Comparison of ENCODE assay signal across 10 cellular contexts in the genomic region with DNA sequence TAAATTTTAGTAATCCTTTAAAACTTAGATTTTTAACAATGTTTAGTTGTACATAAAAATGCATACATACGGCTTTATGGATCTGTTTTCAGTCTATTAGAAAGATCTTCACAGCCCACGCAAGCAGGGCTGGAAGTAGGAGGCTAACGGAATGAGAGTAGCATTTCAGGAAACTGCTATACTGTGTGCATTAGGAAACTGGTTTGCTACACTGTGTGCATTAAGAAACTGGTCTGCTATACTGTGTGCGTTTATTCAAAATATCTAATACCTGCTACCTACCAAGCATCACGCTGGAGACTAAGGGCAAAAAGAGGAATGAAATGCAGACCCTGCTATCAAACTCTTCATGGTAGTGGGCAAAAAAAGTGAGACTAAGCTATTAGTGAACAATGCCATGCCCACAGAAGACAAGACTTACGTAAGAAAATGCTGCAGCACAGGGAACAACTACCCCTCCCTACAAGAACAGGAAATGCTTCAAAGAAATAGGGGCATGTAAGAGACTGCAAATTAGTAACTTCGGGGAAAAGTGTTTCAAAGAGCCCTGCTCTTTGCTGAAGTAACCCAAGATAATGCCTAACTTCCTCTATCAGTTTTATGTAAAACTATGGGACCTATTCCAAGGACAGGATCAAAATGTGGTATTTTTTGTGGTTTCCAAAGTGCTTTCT. TPM values are rescaled to one million over a fixed set of nuclear protein-coding genes. Genes with fewer than 3 reads are reported as not detected.
A peak's percentile ranks its signal among the peaks of the same experiment; 100 is the strongest.
DNase-seq lines count a peak whose midpoint lies in the region; ATAC-seq and TF ChIP-seq lines count a peak whose summit lies in the region.
"Had no signal": no experiment of that assay in that cellular context is flagged by ENCODE, and none has a peak within 500 bp of the region (broad histone marks: within the 10 kb centered on the region; RNA-seq: fewer than 3 reads in every experiment).

No MANE protein-coding gene starts in this region.

- H3K4me1 Mint-ChIP-seq in CD4-positive, CD25-positive, alpha-beta regulatory T cell: peaks cover 29 to 50% (median 40%) of the 10 kb centered on the region in 4 donors
- H3K4me1 Mint-ChIP-seq in WTC11: peaks cover 31% of the 10 kb centered on the region

- no peak for TF ChIP-seq CTCF in Loucy (conservative IDR thresholded peaks at IDR 0.05; ENCODE audit: low read length)
- no peak for TF ChIP-seq CTCF in WTC11 (IDR thresholded peaks at IDR 0.05)
- TF ChIP-seq CTCF in lower lobe of right lung (IDR thresholded peaks at IDR 0.05): no peak
- TF ChIP-seq CTCF in adrenal gland (IDR thresholded peaks at IDR 0.05): no peak

- H3K4me3 ChIP-seq in CD4-positive, CD25-positive, alpha-beta regulatory T cell (ENCODE audit: low read depth, low read length): no peak overlapping the region
- H3K4me3 ChIP-seq in Loucy (ENCODE audit: low read length, poor library complexity, severe bottlenecking) (peak overlapping the region; percentile 40), lower lobe of right lung (no peak overlapping the region), adrenal gland (no peak overlapping the region)

- H3K27ac Mint-ChIP-seq in CD4-positive, CD25-positive, alpha-beta regulatory T cell: peak overlapping the region in 2 of 3 donors; percentile 55 to 59
- H3K27ac Mint-ChIP-seq in WTC11: peak overlapping the region; percentile 79; the same call in 1 of the 2 replicates
- H3K27ac Mint-ChIP-seq: endodermal cell had no signal

- CTCF ChIA-PET in WTC11 (lab: Charles Lee): no interaction called here

- H3K9me3 ChIP-seq in CD4-positive, CD25-positive, alpha-beta regulatory T cell (ENCODE audit: control insufficient read depth in 2 of 2, low read length in 2 of 2): no peaks in the 10 kb centered on the region
- H3K9me3 ChIP-seq in Loucy (ENCODE audit: insufficient read depth, low read depth, low read length): no peaks in the 10 kb centered on the region
- H3K9me3 ChIP-seq in lower lobe of right lung: no peaks in the 10 kb centered on the region
- H3K9me3 ChIP-seq in adrenal gland (replicated peaks in 1 of 3): no peaks in the 10 kb centered on the region

- H3K36me3 Mint-ChIP-seq in CD4-positive, CD25-positive, alpha-beta regulatory T cell: peaks cover 34% of the 10 kb centered on the region
- H3K36me3 Mint-ChIP-seq in WTC11: no peaks in the 10 kb centered on the region; the same call in 1 of the 2 replicates

- POLR2A ChIA-PET in WTC11 (lab: Charles Lee): no interaction called here

- WGBS in adrenal gland, 4 donors: 71 to 84% (median 75%) methylated on average over 7 of the region's 7 CpGs

- no peaks in the 10 kb centered on the region for H3K27me3 ChIP-seq in CD4-positive, CD25-positive, alpha-beta regulatory T cell (ENCODE audit: control insufficient read depth, insufficient read depth, low read length)
- H3K27me3 ChIP-seq in Loucy (ENCODE audit: insufficient read depth, low read length, poor library complexity, severe bottlenecking): no peaks in the 10 kb centered on the region
- no peaks in the 10 kb centered on the region for H3K27me3 ChIP-seq in lower lobe of right lung (ENCODE audit: low read depth)
- H3K27me3 ChIP-seq in adrenal gland: no peaks in the 10 kb centered on the region

- peak overlapping the region; percentile 21 for H3K9ac ChIP-seq in Loucy (ENCODE audit: low read depth, low read length, poor library complexity, severe bottlenecking)

- peaks cover 11% of the 10 kb centered on the region for H3K36me3 ChIP-seq in CD4-positive, CD25-positive, alpha-beta regulatory T cell (ENCODE audit: control insufficient read depth, insufficient read depth, low read length)
- H3K36me3 ChIP-seq in Loucy (ENCODE audit: insufficient read depth, low read length) (peaks cover 5% of the 10 kb centered on the region; the same call in 1 of the 2 replicates), lower lobe of right lung (peaks cover 10% of the 10 kb centered on the region), adrenal gland (replicated peaks in 1 of 2) (peaks cover 0 to 8% of the 10 kb centered on the region in 2 donors)

- no peaks in the 10 kb centered on the region for H3K9me3 Mint-ChIP-seq in CD4-positive, CD25-positive, alpha-beta regulatory T cell
- H3K9me3 Mint-ChIP-seq in WTC11: no peaks in the 10 kb centered on the region
- H3K9me3 Mint-ChIP-seq: endodermal cell had no signal

- DNase-seq in CD4-positive, CD25-positive, alpha-beta regulatory T cell: peak in 1 of 3 donors; percentile 77
- DNase-seq in WTC11 (ENCODE audit: low spot score) (no peak), lower lobe of right lung (no peak), DMS153 (lab: John Stamatoyannopoulos, UW) (no peak), adrenal gland (no peak), DMS 273 treated with DMSO at 0.1 percent for 48 hours (lab: John Stamatoyannopoulos, UW) (no peak)
- DNase-seq: Calu3, endodermal cell had no signal

- H3K79me2 ChIP-seq in Loucy (ENCODE audit: insufficient read depth, low read length): 0 out of 2 replicates have a peak, but pooled peaks cover 13% of the 10 kb centered on the region

- peak overlapping the region; percentile 46 for H3K4me2 ChIP-seq in Loucy (ENCODE audit: low read depth, low read length, poor library complexity, severe bottlenecking)

- no peak for TF ChIP-seq POLR2A in adrenal gland (IDR thresholded peaks at IDR 0.05)

- no peaks in the 10 kb centered on the region for H3K27me3 Mint-ChIP-seq in CD4-positive, CD25-positive, alpha-beta regulatory T cell
- no peaks in the 10 kb centered on the region for H3K27me3 Mint-ChIP-seq in WTC11 (ENCODE audit: low read depth)

- no peaks in the 10 kb centered on the region for H3K9me2 ChIP-seq in Loucy (replicated peaks; ENCODE audit: low read depth, low read length)

- peaks cover 9% of the 10 kb centered on the region for H3K4me1 ChIP-seq in CD4-positive, CD25-positive, alpha-beta regulatory T cell (ENCODE audit: control insufficient read depth, insufficient read depth, low read length, poor library complexity, severe bottlenecking)
- H3K4me1 ChIP-seq in Loucy (ENCODE audit: insufficient read depth, low read length, poor library complexity, severe bottlenecking) (peaks cover 41% of the 10 kb centered on the region), lower lobe of right lung (peaks cover 28% of the 10 kb centered on the region), adrenal gland (replicated peaks in 1 of 2) (peaks cover 0 to 22% of the 10 kb centered on the region in 2 donors)

- ATAC-seq in CD4-positive, CD25-positive, alpha-beta regulatory T cell (ENCODE audit: low read depth in 2 of 2): peak; percentile 83 to 87
- ATAC-seq in WTC11 (no peak; the same call in 1 of the 2 replicates), lower lobe of right lung (peak; percentile 91 to 93), GM18519 (IDR thresholded peaks at IDR 0.05; ENCODE audit: low FRiP score, unreplicated experiment) (no peak)

- peak overlapping the region; percentile 2 for H3K27ac ChIP-seq in CD4-positive, CD25-positive, alpha-beta regulatory T cell (ENCODE audit: insufficient read depth, low read length, poor library complexity, severe bottlenecking)
- H3K27ac ChIP-seq in lower lobe of right lung: peak overlapping the region; percentile 37
- H3K27ac ChIP-seq in adrenal gland: no peak overlapping the region

- no peak overlapping the region for H2AFZ ChIP-seq in Loucy (ENCODE audit: low read length)

- peak overlapping the region in 1 of 4 donors; percentile 36 for H3K4me3 Mint-ChIP-seq in CD4-positive, CD25-positive, alpha-beta regulatory T cell
- H3K4me3 Mint-ChIP-seq in WTC11: no peak overlapping the region
- H3K4me3 Mint-ChIP-seq: endodermal cell had no signal

- H3F3A ChIP-seq in Loucy (ENCODE audit: low read depth): no peaks in the 10 kb centered on the region

- H4K20me1 ChIP-seq in Loucy (ENCODE audit: insufficient read depth, low read length, poor library complexity, severe bottlenecking): no peaks in the 10 kb centered on the region

- intact Hi-C loops in lower lobe of right lung (cut with DNase I) (no loop called here), adrenal gland (cut with DNase I) (no loop called here)

TF ChIP-seq in WTC11, 78 proteins besides CTCF, POLR2A, EP300 and RAD21:
- no peak for TF ChIP-seq PRRX2 (CRISPR knock-in tag; IDR thresholded peaks at IDR 0.05)
- no peak for TF ChIP-seq GRHL2 (CRISPR knock-in tag; IDR thresholded peaks at IDR 0.05; ENCODE audit: insufficient replicate concordance, severe bottlenecking)
- TF ChIP-seq FOXJ3 (CRISPR knock-in tag; IDR thresholded peaks at IDR 0.05; ENCODE audit: borderline replicate concordance): no peak
- TF ChIP-seq MXD4 (CRISPR knock-in tag; IDR thresholded peaks at IDR 0.05; ENCODE audit: borderline replicate concordance): no peak

RNA-seq across cellular contexts. Expression of a gene that starts 11.2 kb away (rescaled TPM):
- 35.2 TPM for total RNA-seq in CD4-positive, CD25-positive, alpha-beta regulatory T cell
- 1 to 10 TPM; 6.0 to 7.6 (median 6.6) TPM for polyA plus RNA-seq in CD4-positive, CD25-positive, alpha-beta regulatory T cell
- total RNA-seq in WTC11 (2021) (11.2 to 12.2 TPM (median 11.6 TPM) in 3 replicates), lower lobe of right lung (31.0 TPM), adrenal gland (10 to 100 TPM; 12.4 to 30.8 (median 17.7) TPM)
- polyA plus RNA-seq in adrenal gland: 10 to 100 TPM in 1 of 3 donors, 1 to 10 TPM in 2; 1.8 to 19.2 (median 2.9) TPM

Comparison
In these comparisons a context has a peak if more than half of its experiments do, and no peak if none do; other contexts are left out.
1. ATAC-seq: peak in CD4-positive, CD25-positive, alpha-beta regulatory T cell (2 of 2) and lower lobe of right lung (2 of 2); none in WTC11 (single experiment) and GM18519 (single experiment).
2. H3K27ac ChIP-seq: peak in CD4-positive, CD25-positive, alpha-beta regulatory T cell (single experiment) and lower lobe of right lung (single experiment); none in adrenal gland (0 of 5).